30 cellular contexts compared by ENCODE assay signal in the genomic region with DNA sequence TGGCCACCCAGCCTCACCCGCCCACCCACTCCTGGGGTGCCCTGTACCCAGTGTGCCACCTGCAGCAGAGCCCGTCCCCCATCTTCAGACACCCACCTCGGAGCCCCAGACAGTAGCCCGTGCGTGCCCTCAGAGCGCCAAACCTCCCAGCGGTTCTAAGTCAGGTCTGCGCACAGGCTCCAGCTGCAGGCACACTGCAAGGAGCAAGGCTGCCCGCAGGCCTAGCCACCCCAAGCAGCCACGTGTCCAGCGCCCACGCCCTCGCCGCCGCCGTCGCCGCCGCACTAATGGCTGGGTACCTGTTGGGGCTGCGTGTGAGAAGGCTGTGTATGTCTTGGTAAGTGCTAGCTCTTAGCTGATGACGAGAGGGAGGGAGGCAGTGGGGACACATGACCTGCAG.
"Had no signal": no experiment of that assay in that cellular context is flagged by ENCODE, and none has a peak within 500 bp of the region (broad histone marks: within the 10 kb centered on the region; RNA-seq: fewer than 3 reads in every experiment).

No MANE protein-coding gene starts in this region.

- DNase-seq: central memory CD4-positive, alpha-beta T cell; colonic mucosa; effector CD8-positive, alpha-beta T cell; endodermal cell; foreskin keratinocyte; heart left ventricle; hippocampal formation; left cardiac atrium; left ventricle myocardium inferior; lower lobe of right lung; mucosa of descending colon; naive B cell; stimulated activated CD4-positive, alpha-beta T cell treated with anti-CD3 and anti-CD28 coated beads, Interleukin-1b, Interleukin-23, amount 100 ng/mL, for 48 hours; stimulated activated CD4-positive, alpha-beta T cell treated with anti-CD3 and anti-CD28 coated beads, Interleukin-4, amount 100 ng/mL, for 1 hour; stimulated activated naive CD4-positive, alpha-beta T cell treated with Interleukin-2 at 50 U/mL for 16 hours; stomach; thyroid gland had no signal

- H3K27me3 Mint-ChIP-seq: dendritic cell treated with granulocyte-macrophage colony-stimulating factor and Interleukin-4, amounts not matched to agents 40 ng/mL and 50 ng/mL, for 4 days; naive B cell; natural killer cell treated with Interleukin-12 subunit alpha and Interleukin-12 subunit beta and Interleukin-15 and Interleukin-18, amount 100 ng/mL, for 72 hours had no signal

- H3K9me3 Mint-ChIP-seq: dendritic cell treated with granulocyte-macrophage colony-stimulating factor and Interleukin-4, amounts not matched to agents 40 ng/mL and 50 ng/mL, for 4 days; endodermal cell; naive B cell; natural killer cell treated with Interleukin-12 subunit alpha and Interleukin-12 subunit beta and Interleukin-15 and Interleukin-18, amount 100 ng/mL, for 72 hours; neural crest cell; stimulated activated effector memory CD8-positive, alpha-beta T cell treated with anti-CD3 and anti-CD28 coated beads, Interleukin-12 subunit alpha, Interleukin-12 subunit beta, amount 100 ng/mL, for 72 hours had no signal

- FAIRE-seq: endothelial cell of umbilical vein, islet of Langerhans had no signal

- H3K9me3 ChIP-seq: colonic mucosa, esophagus muscularis mucosa, gastroesophageal sphincter, heart left ventricle, left ventricle myocardium inferior, lower lobe of right lung, mucosa of descending colon, prostate gland, right atrium auricular region, stomach, thyroid gland, upper lobe of left lung, vagina had no signal

- H3K27ac ChIP-seq: colonic mucosa, esophagus muscularis mucosa, foreskin keratinocyte, gastroesophageal sphincter, heart left ventricle, left ventricle myocardium inferior, lower lobe of right lung, prostate gland, right atrium auricular region, skin epidermis, stomach, thyroid gland, upper lobe of left lung, vagina had no signal

- ATAC-seq: foreskin keratinocyte; gastroesophageal sphincter; heart left ventricle; left cardiac atrium; lower lobe of right lung; mucosa of descending colon; natural killer cell treated with Interleukin-12 subunit alpha and Interleukin-12 subunit beta and Interleukin-15 and Interleukin-18, amount 100 ng/mL, for 72 hours; stimulated activated effector memory CD8-positive, alpha-beta T cell treated with anti-CD3 and anti-CD28 coated beads, Interleukin-12 subunit alpha, Interleukin-12 subunit beta, amount 100 ng/mL, for 72 hours had no signal

- H3K4me1 ChIP-seq: colonic mucosa, prostate gland, thyroid gland had no signal

- H3K4me3 ChIP-seq: colonic mucosa, esophagus muscularis mucosa, gastroesophageal sphincter, heart left ventricle, left ventricle myocardium inferior, lower lobe of right lung, mucosa of descending colon, prostate gland, right atrium auricular region, skin epidermis, stomach, thyroid gland, upper lobe of left lung, vagina had no signal

- H3K27me3 ChIP-seq: colonic mucosa, esophagus muscularis mucosa, foreskin keratinocyte, gastroesophageal sphincter, heart left ventricle, right atrium auricular region, stomach, thyroid gland, upper lobe of left lung, vagina had no signal

- H3K36me3 Mint-ChIP-seq: naive B cell; natural killer cell treated with Interleukin-12 subunit alpha and Interleukin-12 subunit beta and Interleukin-15 and Interleukin-18, amount 100 ng/mL, for 72 hours had no signal

- H3K27ac Mint-ChIP-seq: dendritic cell treated with granulocyte-macrophage colony-stimulating factor and Interleukin-4, amounts not matched to agents 40 ng/mL and 50 ng/mL, for 4 days; endodermal cell; naive B cell; natural killer cell treated with Interleukin-12 subunit alpha and Interleukin-12 subunit beta and Interleukin-15 and Interleukin-18, amount 100 ng/mL, for 72 hours; stimulated activated effector memory CD8-positive, alpha-beta T cell treated with anti-CD3 and anti-CD28 coated beads, Interleukin-12 subunit alpha, Interleukin-12 subunit beta, amount 100 ng/mL, for 72 hours had no signal

- H3K4me1 Mint-ChIP-seq: endodermal cell, neural crest cell had no signal

- H3K4me3 Mint-ChIP-seq: dendritic cell treated with granulocyte-macrophage colony-stimulating factor and Interleukin-4, amounts not matched to agents 40 ng/mL and 50 ng/mL, for 4 days; endodermal cell; naive B cell; natural killer cell treated with Interleukin-12 subunit alpha and Interleukin-12 subunit beta and Interleukin-15 and Interleukin-18, amount 100 ng/mL, for 72 hours; neural crest cell; stimulated activated effector memory CD8-positive, alpha-beta T cell treated with anti-CD3 and anti-CD28 coated beads, Interleukin-12 subunit alpha, Interleukin-12 subunit beta, amount 100 ng/mL, for 72 hours had no signal
